ENCODE assay signal across 1 cellular context in the genomic region with DNA sequence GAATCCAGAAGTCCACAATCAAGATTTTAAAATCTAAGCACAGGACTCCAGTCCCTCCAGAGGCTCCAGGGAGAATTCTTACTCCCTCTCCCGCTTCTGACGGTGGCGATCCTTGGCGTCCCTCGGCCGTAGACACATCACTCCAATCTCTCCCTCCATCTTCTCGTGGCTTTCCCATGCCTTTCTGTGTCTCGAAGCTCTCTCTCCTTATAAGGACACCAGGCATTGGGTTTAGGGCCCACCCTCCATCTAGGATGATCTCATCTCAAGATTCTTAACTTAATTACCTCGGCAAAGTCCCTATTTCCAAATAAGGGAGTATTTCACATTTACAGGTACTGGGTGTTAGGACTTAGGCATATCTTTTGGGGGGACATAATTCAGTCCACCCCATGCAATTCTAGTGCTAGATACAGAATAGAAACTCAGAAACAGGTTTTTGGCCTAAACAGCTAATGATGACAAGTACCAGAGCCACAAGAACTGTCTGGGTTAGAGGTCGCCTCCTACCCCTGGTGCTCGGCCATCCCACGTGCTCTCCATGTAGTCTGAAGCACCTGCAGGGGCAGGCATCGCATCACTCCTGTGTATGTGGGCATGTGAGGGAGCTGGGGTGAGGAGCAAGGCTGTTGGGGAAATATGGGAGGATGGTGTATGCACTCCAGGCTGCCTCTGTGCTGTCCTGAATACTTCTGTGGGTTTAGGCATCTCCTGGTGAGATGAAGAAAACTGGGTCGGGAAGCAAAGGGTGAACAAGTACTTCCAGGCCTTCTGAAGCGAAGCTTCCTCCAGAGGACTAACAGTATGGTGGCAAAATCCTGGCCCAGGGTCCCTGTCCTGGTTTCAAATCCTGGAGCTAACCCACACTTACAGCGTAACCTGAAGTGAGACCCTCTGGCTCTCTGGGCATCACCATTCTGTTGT.
TF ChIP-seq lines count a peak whose summit lies in the region.

No MANE protein-coding gene starts in this region.

TF ChIP-seq in HEK293, 187 proteins besides CTCF, POLR2A, EP300 and RAD21 (continued from another document):
- TF ChIP-seq, protein P1, sequence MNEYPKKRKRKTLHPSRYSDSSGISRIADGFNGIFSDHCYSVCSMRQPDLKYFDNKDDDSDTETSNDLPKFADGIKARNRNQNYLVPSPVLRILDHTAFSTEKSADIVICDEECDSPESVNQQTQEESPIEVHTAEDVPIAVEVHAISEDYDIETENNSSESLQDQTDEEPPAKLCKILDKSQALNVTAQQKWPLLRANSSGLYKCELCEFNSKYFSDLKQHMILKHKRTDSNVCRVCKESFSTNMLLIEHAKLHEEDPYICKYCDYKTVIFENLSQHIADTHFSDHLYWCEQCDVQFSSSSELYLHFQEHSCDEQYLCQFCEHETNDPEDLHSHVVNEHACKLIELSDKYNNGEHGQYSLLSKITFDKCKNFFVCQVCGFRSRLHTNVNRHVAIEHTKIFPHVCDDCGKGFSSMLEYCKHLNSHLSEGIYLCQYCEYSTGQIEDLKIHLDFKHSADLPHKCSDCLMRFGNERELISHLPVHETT (tag by site-specific recombination; IDR thresholded peaks at IDR 0.05): no peak
- TF ChIP-seq SETDB1 (IDR thresholded peaks at IDR 0.05; ENCODE audit: insufficient read length, low read length) (peak; percentile 50), ZNF133 (tag by site-specific recombination; IDR thresholded peaks at IDR 0.05) (no peak), BCL11B (tag by site-specific recombination; IDR thresholded peaks at IDR 0.05; ENCODE audit: low read depth) (no peak), ZNF184 (tag by site-specific recombination; IDR thresholded peaks at IDR 0.05) (no peak), GLIS2 (tag by site-specific recombination; IDR thresholded peaks at IDR 0.05) (no peak), OSR2 (tag by site-specific recombination; IDR thresholded peaks at IDR 0.05) (no peak), ZNF791 (tag by site-specific recombination; IDR thresholded peaks at IDR 0.05) (no peak), ZNF114 (tag by site-specific recombination; IDR thresholded peaks at IDR 0.05) (no peak), ZNF24 (tag by site-specific recombination; IDR thresholded peaks at IDR 0.05) (no peak), ZSCAN16 (tag by site-specific recombination; IDR thresholded peaks at IDR 0.05) (no peak)
- TF ChIP-seq, protein P2, sequence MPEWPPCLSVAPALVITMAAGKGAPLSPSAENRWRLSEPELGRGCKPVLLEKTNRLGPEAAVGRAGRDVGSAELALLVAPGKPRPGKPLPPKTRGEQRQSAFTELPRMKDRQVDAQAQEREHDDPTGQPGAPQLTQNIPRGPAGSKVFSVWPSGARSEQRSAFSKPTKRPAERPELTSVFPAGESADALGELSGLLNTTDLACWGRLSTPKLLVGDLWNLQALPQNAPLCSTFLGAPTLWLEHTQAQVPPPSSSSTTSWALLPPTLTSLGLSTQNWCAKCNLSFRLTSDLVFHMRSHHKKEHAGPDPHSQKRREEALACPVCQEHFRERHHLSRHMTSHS (tag by site-specific recombination; IDR thresholded peaks at IDR 0.05): no peak
- TF ChIP-seq, protein P3, sequence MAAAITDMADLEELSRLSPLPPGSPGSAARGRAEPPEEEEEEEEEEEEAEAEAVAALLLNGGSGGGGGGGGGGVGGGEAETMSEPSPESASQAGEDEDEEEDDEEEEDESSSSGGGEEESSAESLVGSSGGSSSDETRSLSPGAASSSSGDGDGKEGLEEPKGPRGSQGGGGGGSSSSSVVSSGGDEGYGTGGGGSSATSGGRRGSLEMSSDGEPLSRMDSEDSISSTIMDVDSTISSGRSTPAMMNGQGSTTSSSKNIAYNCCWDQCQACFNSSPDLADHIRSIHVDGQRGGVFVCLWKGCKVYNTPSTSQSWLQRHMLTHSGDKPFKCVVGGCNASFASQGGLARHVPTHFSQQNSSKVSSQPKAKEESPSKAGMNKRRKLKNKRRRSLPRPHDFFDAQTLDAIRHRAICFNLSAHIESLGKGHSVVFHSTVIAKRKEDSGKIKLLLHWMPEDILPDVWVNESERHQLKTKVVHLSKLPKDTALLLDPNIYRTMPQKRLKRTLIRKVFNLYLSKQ (tag by site-specific recombination; IDR thresholded peaks at IDR 0.05; ENCODE audit: borderline replicate concordance): no peak
